Comparison of ENCODE assay signal across 12 cellular contexts in genomic region chr1:200415227-200415626, GRCh38. TPM values are rescaled to one million over a fixed set of nuclear protein-coding genes. Genes with fewer than 3 reads are reported as not detected.
DNase-seq lines count a peak whose midpoint lies in the region; ATAC-seq and TF ChIP-seq lines count a peak whose summit lies in the region.
"Had no signal": no experiment of that assay in that cellular context is flagged by ENCODE, and none has a peak within 500 bp of the region (broad histone marks: within the 10 kb centered on the region; RNA-seq: fewer than 3 reads in every experiment).

No MANE protein-coding gene starts in this region.

- H3K4me1 ChIP-seq in RWPE2 (ENCODE audit: insufficient read depth, poor library complexity, severe bottlenecking) = peaks cover 53% of the 10 kb centered on the region
- H3K4me1 ChIP-seq in muscle layer of duodenum (ENCODE audit: control insufficient read depth in 1 of 2, insufficient read depth in 2 of 2, low read length in 2 of 2) = peaks cover 4 to 15% of the 10 kb centered on the region in 2 donors
- peaks cover 3 to 24% (median 6%) of the 10 kb centered on the region in 3 donors for H3K4me1 ChIP-seq in esophagus squamous epithelium

- in situ Hi-C loops in KBM-7 (cut with MboI; ENCODE audit: low pct_unique_long_range_greater_than_20kb, low sequenced_read_pairs) = no loop called here

- no peaks in the 10 kb centered on the region for H3K36me3 Mint-ChIP-seq in activated CD8-positive, alpha-beta memory T cell treated with anti-CD3 and anti-CD28 coated beads, Interleukin-2, amount 10 ng/mL, durations not matched to agents 7 days and 5 days

- H3K4me3 ChIP-seq in RWPE2 (ENCODE audit: severe bottlenecking) (no peak overlapping the region), muscle layer of duodenum (ENCODE audit: low read depth in 1 of 2, low read length in 2 of 2) (no peak overlapping the region), esophagus squamous epithelium (no peak overlapping the region)

- peaks cover 8% of the 10 kb centered on the region for H3K4me1 Mint-ChIP-seq in activated CD8-positive, alpha-beta memory T cell treated with anti-CD3 and anti-CD28 coated beads, Interleukin-2, amount 10 ng/mL, durations not matched to agents 7 days and 5 days

- H3K9me3 Mint-ChIP-seq in activated CD8-positive, alpha-beta memory T cell treated with anti-CD3 and anti-CD28 coated beads, Interleukin-2, amount 10 ng/mL, durations not matched to agents 7 days and 5 days (ENCODE audit: low read depth) = no peaks in the 10 kb centered on the region
- H3K9me3 Mint-ChIP-seq: activated B cell treated with CpG ODN at 0.5 μM for 24 hours had no signal

- DNase-seq in RWPE2 (ENCODE audit: low spot score) (no peak), KBM-7 (no peak), esophagus squamous epithelium (lab: John Stamatoyannopoulos, UW) (no peak)
- no peak for DNase-seq in activated CD8-positive, alpha-beta memory T cell treated with anti-CD3 and anti-CD28 coated beads, Interleukin-2, amount 10 ng/mL, durations not matched to agents 7 days and 5 days
- DNase-seq: activated B cell treated with CpG ODN at 0.5 μM for 24 hours, DMS79 treated with DMSO at 0.1 percent for 48 hours, NCI-H2227 treated with DMSO at 0.1 percent for 48 hours, posterior cingulate gyrus had no signal

- intact Hi-C loops in esophagus squamous epithelium (cut with DNase I) = no loop called here

- no peak for TF ChIP-seq POLR2A in esophagus squamous epithelium (IDR thresholded peaks at IDR 0.05)

- peak overlapping the region; percentile 90 for H3K27ac ChIP-seq in RWPE2 (ENCODE audit: poor library complexity, severe bottlenecking)
- H3K27ac ChIP-seq in muscle layer of duodenum (ENCODE audit: low read length) = peak overlapping the region; percentile 13
- H3K27ac ChIP-seq in esophagus squamous epithelium = peak overlapping the region in 2 of 4 donors; percentile 46 to 63

- WGBS in esophagus squamous epithelium, 2 donors = 64 to 72% methylated on average over 1 of the region's 1 CpG

- H3K9me3 ChIP-seq in RWPE2 (ENCODE audit: severe bottlenecking) = no peaks in the 10 kb centered on the region
- H3K9me3 ChIP-seq in muscle layer of duodenum (ENCODE audit: control insufficient read depth in 1 of 2, low read length in 2 of 2) = no peaks in the 10 kb centered on the region
- H3K9me3 ChIP-seq in esophagus squamous epithelium = no peaks in the 10 kb centered on the region

- H3K27me3 ChIP-seq in RWPE2 (ENCODE audit: insufficient read depth, poor library complexity, severe bottlenecking) = no peaks in the 10 kb centered on the region
- H3K27me3 ChIP-seq in muscle layer of duodenum (ENCODE audit: low read depth, low read length) = no peaks in the 10 kb centered on the region
- no peaks in the 10 kb centered on the region for H3K27me3 ChIP-seq in esophagus squamous epithelium

- peak; percentile 45 for ATAC-seq in GM19025 (IDR thresholded peaks at IDR 0.05; ENCODE audit: low read depth, unreplicated experiment)
- peak; percentile 68 for ATAC-seq in HG02678 (IDR thresholded peaks at IDR 0.05; ENCODE audit: unreplicated experiment)
- no peak for ATAC-seq in RWPE2 (ENCODE audit: low read depth)
- no peak for ATAC-seq in activated CD8-positive, alpha-beta memory T cell treated with anti-CD3 and anti-CD28 coated beads, Interleukin-2, amount 10 ng/mL, durations not matched to agents 7 days and 5 days
- ATAC-seq in HG03139 (IDR thresholded peaks at IDR 0.05; ENCODE audit: unreplicated experiment) = no peak

- H3K36me3 ChIP-seq in RWPE2 (ENCODE audit: low read depth) (no peaks in the 10 kb centered on the region), muscle layer of duodenum (ENCODE audit: control insufficient read depth in 1 of 2, insufficient read depth in 2 of 2, low read length in 2 of 2) (no peaks in the 10 kb centered on the region), esophagus squamous epithelium (no peaks in the 10 kb centered on the region)

- no peak overlapping the region for H3K4me3 Mint-ChIP-seq in activated CD8-positive, alpha-beta memory T cell treated with anti-CD3 and anti-CD28 coated beads, Interleukin-2, amount 10 ng/mL, durations not matched to agents 7 days and 5 days
- H3K4me3 Mint-ChIP-seq: activated B cell treated with CpG ODN at 0.5 μM for 24 hours had no signal

- peaks cover 6% of the 10 kb centered on the region for H3K27me3 Mint-ChIP-seq in activated CD8-positive, alpha-beta memory T cell treated with anti-CD3 and anti-CD28 coated beads, Interleukin-2, amount 10 ng/mL, durations not matched to agents 7 days and 5 days
- H3K27me3 Mint-ChIP-seq: activated B cell treated with CpG ODN at 0.5 μM for 24 hours had no signal

- TF ChIP-seq CTCF in RWPE2 (IDR thresholded peaks at IDR 0.05; ENCODE audit: poor library complexity, severe bottlenecking) = no peak
- no peak for TF ChIP-seq CTCF in esophagus squamous epithelium (IDR thresholded peaks at IDR 0.05)

- CTCF ChIA-PET in activated CD8-positive, alpha-beta memory T cell treated with anti-CD3 and anti-CD28 coated beads, Interleukin-2, amount 10 ng/mL, durations not matched to agents 7 days and 5 days (lab: Charles Lee) = no interaction called here

- H3K27ac Mint-ChIP-seq in activated CD8-positive, alpha-beta memory T cell treated with anti-CD3 and anti-CD28 coated beads, Interleukin-2, amount 10 ng/mL, durations not matched to agents 7 days and 5 days = no peak overlapping the region
- H3K27ac Mint-ChIP-seq: activated B cell treated with CpG ODN at 0.5 μM for 24 hours had no signal

RNA-seq across cellular contexts. Expression of gene ZNF281, which starts 5.4 kb away (rescaled TPM):
- 10 to 100 TPM; 11.9 to 20.6 TPM for total RNA-seq in activated CD8-positive, alpha-beta memory T cell treated with anti-CD3 and anti-CD28 coated beads, Interleukin-2, amount 10 ng/mL, durations not matched to agents 7 days and 5 days
- total RNA-seq in esophagus squamous epithelium = 1 to 10 TPM; 2.5 to 8.6 (median 6.3) TPM

Comparison
In these comparisons a context has a peak if more than half of its experiments do, and no peak if none do; other contexts are left out.
1. ATAC-seq: peak in GM19025 (single experiment) and HG02678 (single experiment); none in RWPE2 (single experiment), activated CD8-positive, alpha-beta memory T cell treated with anti-CD3 and anti-CD28 coated beads, Interleukin-2, amount 10 ng/mL, durations not matched to agents 7 days and 5 days (single experiment) and HG03139 (single experiment).